Comparison of ENCODE assay signal across 8 cellular contexts in genomic region chr4:105146286-105147219, GRCh38. TPM values are rescaled to one million over a fixed set of nuclear protein-coding genes. Genes with fewer than 3 reads are reported as not detected.
DNase-seq lines count a peak whose midpoint lies in the region; ATAC-seq and TF ChIP-seq lines count a peak whose summit lies in the region.

TET2 (plus strand) TSS chr4:105146876; CDS start chr4:105233943, 87,067 bp downstream.

- H3K4me3 Mint-ChIP-seq in activated naive CD8-positive, alpha-beta T cell treated with anti-CD3 and anti-CD28 coated beads, Interleukin-2, amount 50 U/mL, for 24 hours: peak within 1 kb of the TSS; percentile 97

- H3K27ac ChIP-seq in cardiac muscle cell (peak within 1 kb of the TSS; percentile 95), parathyroid adenoma (peak within 1 kb of the TSS; percentile 70), thyroid gland (peak within 1 kb of the TSS; percentile 29 to 87 (median 74))

- peak within 1 kb of the TSS; percentile 97 for H3K27ac Mint-ChIP-seq in activated naive CD8-positive, alpha-beta T cell treated with anti-CD3 and anti-CD28 coated beads, Interleukin-2, amount 50 U/mL, for 24 hours

- no peaks in the 10 kb centered on the region for H3K36me3 Mint-ChIP-seq in activated naive CD8-positive, alpha-beta T cell treated with anti-CD3 and anti-CD28 coated beads, Interleukin-2, amount 50 U/mL, for 24 hours (ENCODE audit: low read depth)

- H3K4me1 Mint-ChIP-seq in activated naive CD8-positive, alpha-beta T cell treated with anti-CD3 and anti-CD28 coated beads, Interleukin-2, amount 50 U/mL, for 24 hours: peaks cover 47% of the 10 kb centered on the region

- WGBS in thyroid gland, 2 donors: 0% methylated on average over 24 to 39 of the region's 79 CpGs

- TF ChIP-seq CTCF in GM12875 (IDR thresholded peaks at IDR 0.05; ENCODE audit: borderline replicate concordance, insufficient read depth, low read depth, low read length): 0 out of 2 replicates have a peak, but pooled peaks have one; percentile 12
- no peak for TF ChIP-seq CTCF in cardiac muscle cell (IDR thresholded peaks at IDR 0.05; ENCODE audit: low read depth, low read length)
- no peak for TF ChIP-seq CTCF in parathyroid adenoma (IDR thresholded peaks at IDR 0.05)
- TF ChIP-seq CTCF in thyroid gland (IDR thresholded peaks at IDR 0.05): peak in 2 of 6 experiments; percentile 6 to 10

- H3K4me2 ChIP-seq in parathyroid adenoma (ENCODE audit: low read length): peak within 1 kb of the TSS; percentile 86

- peak within 1 kb of the TSS; percentile 89 for H2AFZ ChIP-seq in parathyroid adenoma

- H3K4me3 ChIP-seq in GM12875 (ENCODE audit: low read depth, low read length) (peak within 1 kb of the TSS; percentile 81), cardiac muscle cell (peak within 1 kb of the TSS; percentile 86), parathyroid adenoma (ENCODE audit: low read depth, low read length) (peak within 1 kb of the TSS; percentile 98), thyroid gland (replicated peaks in 1 of 3) (peak within 1 kb of the TSS; percentile 23 to 82 (median 67))

- peak in 1 of 2 donors; percentile 86 for TF ChIP-seq POLR2A in thyroid gland (IDR thresholded peaks at IDR 0.05)

- peak; percentile 86 for ATAC-seq in HG02678 (IDR thresholded peaks at IDR 0.05; ENCODE audit: unreplicated experiment)
- ATAC-seq in activated naive CD8-positive, alpha-beta T cell treated with anti-CD3 and anti-CD28 coated beads, Interleukin-2, amount 50 U/mL, for 24 hours: peak; percentile 89

- no peaks in the 10 kb centered on the region for H3K9me3 ChIP-seq in cardiac muscle cell (ENCODE audit: low read depth)
- no peaks in the 10 kb centered on the region for H3K9me3 ChIP-seq in parathyroid adenoma (ENCODE audit: control insufficient read depth, low read length)
- no peaks in the 10 kb centered on the region for H3K9me3 ChIP-seq in thyroid gland

- peaks cover 14% of the 10 kb centered on the region for H3K4me1 ChIP-seq in cardiac muscle cell (ENCODE audit: low read depth)
- no peaks in the 10 kb centered on the region for H3K4me1 ChIP-seq in parathyroid adenoma
- peaks cover 0 to 18% of the 10 kb centered on the region in 2 donors for H3K4me1 ChIP-seq in thyroid gland

- no peaks in the 10 kb centered on the region for H3K36me3 ChIP-seq in cardiac muscle cell
- no peaks in the 10 kb centered on the region for H3K36me3 ChIP-seq in parathyroid adenoma (ENCODE audit: control insufficient read depth, insufficient read depth, low read length)
- H3K36me3 ChIP-seq in thyroid gland: no peaks in the 10 kb centered on the region

- intact Hi-C loops in thyroid gland (cut with DNase I): loop anchor here (5.0 to 10.0 kb wide), 2 partner anchors 98 to 326 kb away; partner anchors contain the start of gene PPA2

- H3K79me2 ChIP-seq in parathyroid adenoma: no peaks in the 10 kb centered on the region

- H3K27me3 Mint-ChIP-seq in activated naive CD8-positive, alpha-beta T cell treated with anti-CD3 and anti-CD28 coated beads, Interleukin-2, amount 50 U/mL, for 24 hours: no peaks in the 10 kb centered on the region

- no peaks in the 10 kb centered on the region for H3K9me3 Mint-ChIP-seq in activated naive CD8-positive, alpha-beta T cell treated with anti-CD3 and anti-CD28 coated beads, Interleukin-2, amount 50 U/mL, for 24 hours

- peak within 1 kb of the TSS; percentile 35 for H3K9ac ChIP-seq in parathyroid adenoma

- peaks cover 33% of the 10 kb centered on the region for H3K27me3 ChIP-seq in cardiac muscle cell
- H3K27me3 ChIP-seq in parathyroid adenoma (ENCODE audit: control insufficient read depth, insufficient read depth, low read length): no peaks in the 10 kb centered on the region
- H3K27me3 ChIP-seq in thyroid gland: no peaks in the 10 kb centered on the region

- peak; percentile 66 for DNase-seq in NCI-H1105 treated with DMSO at 0.1 percent for 48 hours (lab: John Stamatoyannopoulos, UW)
- peak; percentile 69 for DNase-seq in T follicular helper cell (ENCODE audit: low read depth)
- peak; percentile 80 for DNase-seq in activated naive CD8-positive, alpha-beta T cell treated with anti-CD3 and anti-CD28 coated beads, Interleukin-2, amount 50 U/mL, for 24 hours
- DNase-seq in cardiac muscle cell (ENCODE audit: low read depth in 1 of 2, low spot score in 1 of 2): peak; percentile 91
- DNase-seq in thyroid gland: peak; percentile 77

RNA-seq across cellular contexts. Expression of gene TET2, which starts in this region (rescaled TPM):
- total RNA-seq in cardiac muscle cell (19.2 and 23.3 TPM in 2 replicates), thyroid gland (10 to 100 TPM; 27.4 to 40.5 (median 32.4) TPM)
- 10.5 and 14.4 TPM in 2 replicates for polyA plus RNA-seq in cardiac muscle cell

Comparison
In these comparisons a context has a peak if more than half of its experiments do, and no peak if none do; other contexts are left out.
1. Peak in every context shown above with its lines: DNase-seq, ATAC-seq, H3K4me3 ChIP-seq and H3K27ac ChIP-seq.